ENCODE assay signal across 29 cellular contexts in the genomic region with DNA sequence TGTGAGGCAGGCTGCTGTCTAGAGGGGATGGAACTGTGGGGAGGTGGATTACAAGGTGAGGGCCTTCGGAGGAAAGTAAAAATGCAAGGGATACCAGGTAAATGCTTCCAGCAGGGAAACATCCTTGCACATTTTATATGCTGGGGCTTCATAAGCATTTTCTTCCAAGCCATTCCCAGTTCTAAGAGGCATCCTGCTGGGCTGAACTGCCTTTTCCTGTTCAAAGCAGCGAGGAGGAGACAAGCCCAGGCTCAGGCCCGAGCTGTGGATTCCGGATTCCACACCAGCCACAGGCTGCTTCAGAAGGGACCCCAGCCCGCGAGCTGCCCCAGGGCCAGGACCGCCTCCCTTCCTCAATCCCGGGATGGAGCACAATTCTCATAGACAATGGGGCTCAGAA.
A peak's percentile ranks its signal among the peaks of the same experiment; 100 is the strongest.
DNase-seq lines count a peak whose midpoint lies in the region; ATAC-seq and TF ChIP-seq lines count a peak whose summit lies in the region.
"Had no signal": no experiment of that assay in that cellular context is flagged by ENCODE, and none has a peak within 500 bp of the region (broad histone marks: within the 10 kb centered on the region; RNA-seq: fewer than 3 reads in every experiment).

No MANE protein-coding gene starts in this region.

- TF ChIP-seq CTCF in right atrium auricular region (IDR thresholded peaks at IDR 0.05) (no peak), nephron progenitor cell (IDR thresholded peaks at IDR 0.05) (no peak)

- no peak for DNase-seq in right atrium auricular region (ENCODE audit: low spot score)
- DNase-seq in left ventricle myocardium superior = no peak
- peak; percentile 54 for DNase-seq in iPS DF 19.7 (ENCODE audit: low read depth, low spot score)
- DNase-seq in nephron progenitor cell = no peak
- no peak for DNase-seq in NCI-H446 treated with DMSO at 0.1 percent for 48 hours (lab: John Stamatoyannopoulos, UW)
- DNase-seq in activated T-cell treated with anti-CD3 and anti-CD28 coated beads for 4 hours = no peak
- DNase-seq in KBM-7 = no peak
- DNase-seq: 8988T; activated CD4-positive, CD25-positive, alpha-beta regulatory T cell treated with anti-CD3 and anti-CD28 coated beads, Interleukin-2, amount 50 U/mL, for 72 hours; activated CD8-positive, alpha-beta T cell treated with anti-CD3 and anti-CD28 coated beads, Interleukin-2, amount 10 ng/mL, durations not matched to agents 7 days and 5 days; activated naive CD4-positive, alpha-beta T cell treated with Interleukin-2 at 50 U/mL for 16 hours; activated T-cell treated with anti-CD3 and anti-CD28 coated beads, Interleukin-2, amount 50 U/mL, for 24 hours; amniotic stem cell; CD4-positive, alpha-beta memory T cell; dermis blood vessel endothelial cell; DMS 273 treated with DMSO at 0.1 percent for 48 hours; GDM1; Kasumi-1; midbrain; NCI-H1048; NCI-H1930; NCI-H226; OCI-M1; psoas muscle; Right ventricle myocardium superior had no signal

- no peaks in the 10 kb centered on the region for H3K9me3 ChIP-seq in right atrium auricular region
- H3K9me3 ChIP-seq: psoas muscle had no signal

- in situ Hi-C loops in KBM-7 (cut with MboI; ENCODE audit: low pct_unique_long_range_greater_than_20kb, low sequenced_read_pairs) = no loop called here

- H3K4me1 ChIP-seq in right atrium auricular region = peaks cover 0 to 87% of the 10 kb centered on the region in 2 donors

- no peak for ATAC-seq in left ventricle myocardium superior
- no peak for ATAC-seq in GM21360 (IDR thresholded peaks at IDR 0.05; ENCODE audit: unreplicated experiment)
- ATAC-seq: activated CD8-positive, alpha-beta T cell treated with anti-CD3 and anti-CD28 coated beads, Interleukin-2, amount 10 ng/mL, durations not matched to agents 7 days and 5 days; psoas muscle; stimulated activated memory B cell treated with anti-CD40 and anti-IgM and Interleukin-4, amounts not matched to agents 10 μg/mL and 1 μg/mL and 100 μg/mL, for 72 hours had no signal

- H3K27me3 Mint-ChIP-seq in nephron progenitor cell (ENCODE audit: low read depth, poor library complexity) = peaks cover 11% of the 10 kb centered on the region
- H3K27me3 Mint-ChIP-seq: activated T-cell treated with anti-CD3 and anti-CD28 coated beads, Interleukin-2, amount 50 U/mL, for 24 hours; CD4-positive, alpha-beta memory T cell; stimulated activated memory B cell treated with anti-CD40 and anti-IgM and Interleukin-4, amounts not matched to agents 10 μg/mL and 1 μg/mL and 100 μg/mL, for 72 hours had no signal

- no peak overlapping the region for H3K4me3 Mint-ChIP-seq in nephron progenitor cell
- H3K4me3 Mint-ChIP-seq: activated CD8-positive, alpha-beta T cell treated with anti-CD3 and anti-CD28 coated beads, Interleukin-2, amount 10 ng/mL, durations not matched to agents 7 days and 5 days; activated T-cell treated with anti-CD3 and anti-CD28 coated beads, Interleukin-2, amount 50 U/mL, for 24 hours; CD4-positive, alpha-beta memory T cell; stimulated activated memory B cell treated with anti-CD40 and anti-IgM and Interleukin-4, amounts not matched to agents 10 μg/mL and 1 μg/mL and 100 μg/mL, for 72 hours had no signal

- H3K4me1 Mint-ChIP-seq in nephron progenitor cell = peaks cover 85% of the 10 kb centered on the region
- H3K4me1 Mint-ChIP-seq: CD4-positive, alpha-beta memory T cell had no signal

- peak overlapping the region; percentile 91 for H3K27ac Mint-ChIP-seq in nephron progenitor cell
- H3K27ac Mint-ChIP-seq: activated CD8-positive, alpha-beta T cell treated with anti-CD3 and anti-CD28 coated beads, Interleukin-2, amount 10 ng/mL, durations not matched to agents 7 days and 5 days; activated T-cell treated with anti-CD3 and anti-CD28 coated beads, Interleukin-2, amount 50 U/mL, for 24 hours; CD4-positive, alpha-beta memory T cell; stimulated activated memory B cell treated with anti-CD40 and anti-IgM and Interleukin-4, amounts not matched to agents 10 μg/mL and 1 μg/mL and 100 μg/mL, for 72 hours had no signal

- peaks cover 26% of the 10 kb centered on the region for H3K36me3 Mint-ChIP-seq in nephron progenitor cell (ENCODE audit: low read depth)
- H3K36me3 Mint-ChIP-seq: CD4-positive, alpha-beta memory T cell had no signal

- intact Hi-C loops in left ventricle myocardium superior (cut with micrococcal nuclease) = no loop called here

- H3K27me3 ChIP-seq in right atrium auricular region = no peaks in the 10 kb centered on the region
- H3K27me3 ChIP-seq: cardiac muscle cell had no signal

- no peak overlapping the region for H3K4me3 ChIP-seq in right atrium auricular region
- H3K4me3 ChIP-seq: cardiac muscle cell, psoas muscle, smooth muscle cell had no signal

- H3K36me3 ChIP-seq in right atrium auricular region = no peaks in the 10 kb centered on the region
- H3K36me3 ChIP-seq: cardiac muscle cell had no signal

- H3K9me3 Mint-ChIP-seq in nephron progenitor cell = peaks cover 6% of the 10 kb centered on the region
- H3K9me3 Mint-ChIP-seq: activated T-cell treated with anti-CD3 and anti-CD28 coated beads, Interleukin-2, amount 50 U/mL, for 24 hours; stimulated activated memory B cell treated with anti-CD40 and anti-IgM and Interleukin-4, amounts not matched to agents 10 μg/mL and 1 μg/mL and 100 μg/mL, for 72 hours had no signal

- H3K27ac ChIP-seq in right atrium auricular region = peak overlapping the region; percentile 76 to 96
- H3K27ac ChIP-seq: psoas muscle had no signal
